1 cellular context compared by ENCODE assay signal in genomic region chr1:207828485-207829158, GRCh38.
TF ChIP-seq lines count a peak whose summit lies in the region.

No MANE protein-coding gene starts in this region.

TF ChIP-seq in K562, 482 proteins besides CTCF, POLR2A, EP300 and RAD21 (continued from another document):
- no peak for TF ChIP-seq HOXB6 (CRISPR knock-in tag; IDR thresholded peaks at IDR 0.05; ENCODE audit: borderline replicate concordance)
- peak; percentile 77 for TF ChIP-seq ZKSCAN8 (CRISPR knock-in tag; IDR thresholded peaks at IDR 0.05)
- no peak for TF ChIP-seq RFX7 (CRISPR knock-in tag; IDR thresholded peaks at IDR 0.05)
- no peak for TF ChIP-seq SREBF2 (CRISPR knock-in tag; IDR thresholded peaks at IDR 0.05)
- no peak for TF ChIP-seq PURB (CRISPR knock-in tag; IDR thresholded peaks at IDR 0.05; ENCODE audit: low read depth)
- peak; percentile 67; the same call in 1 of the 2 replicates for TF ChIP-seq PATZ1 (CRISPR knock-in tag; IDR thresholded peaks at IDR 0.05; ENCODE audit: borderline replicate concordance)
- peak; percentile 62; the same call in 1 of the 2 replicates for TF ChIP-seq SMARCA4 (IDR thresholded peaks at IDR 0.05)
- 0 out of 4 replicates have a peak, but pooled peaks of 1 of the 2 experiments have one; percentile 44 for TF ChIP-seq CSDE1 (IDR thresholded peaks at IDR 0.05)
- TF ChIP-seq ZC3H11A (IDR thresholded peaks at IDR 0.05; ENCODE audit: low read depth, low read length) = no peak
- no peak for TF ChIP-seq NR2F6 (CRISPR knock-in tag; IDR thresholded peaks at IDR 0.05)
- no peak for TF ChIP-seq ZNF444 (CRISPR knock-in tag; IDR thresholded peaks at IDR 0.05)
- no peak for TF ChIP-seq STAT6 (CRISPR knock-in tag; IDR thresholded peaks at IDR 0.05)
- peak in 1 of 2 experiments; percentile 66; a peak in 1 of 4 replicates for TF ChIP-seq BCLAF1 (IDR thresholded peaks at IDR 0.05; ENCODE audit: borderline replicate concordance in 1 of 2, control insufficient read depth in 1 of 2, low read depth in 2 of 2, low read length in 1 of 2)
- TF ChIP-seq ZNF778 (CRISPR knock-in tag; IDR thresholded peaks at IDR 0.05) = no peak
- no peak for TF ChIP-seq CAMTA2 (CRISPR knock-in tag; conservative IDR thresholded peaks at IDR 0.05)
- TF ChIP-seq MYNN (IDR thresholded peaks at IDR 0.05) = peak; percentile 15; the same call in 1 of the 2 replicates
- no peak for TF ChIP-seq MYNN (CRISPR knock-in tag; IDR thresholded peaks at IDR 0.05)
- TF ChIP-seq POLR2G (IDR thresholded peaks at IDR 0.05; ENCODE audit: low read depth, low read length) = no peak
- TF ChIP-seq THRA (IDR thresholded peaks at IDR 0.05) = no peak
- TF ChIP-seq ZNF583 (CRISPR knock-in tag; IDR thresholded peaks at IDR 0.05) = peak; percentile 13; the same call in 1 of the 2 replicates
- no peak for TF ChIP-seq ARID2 (IDR thresholded peaks at IDR 0.05)
- no peak for TF ChIP-seq ZNF586 (CRISPR knock-in tag; conservative IDR thresholded peaks at IDR 0.05)
- TF ChIP-seq ETS2 (tag; IDR thresholded peaks at IDR 0.05; ENCODE audit: borderline replicate concordance, poor library complexity, severe bottlenecking) = no peak
- TF ChIP-seq NFRKB (IDR thresholded peaks at IDR 0.05; ENCODE audit: low read depth) = no peak
- TF ChIP-seq SIN3A (IDR thresholded peaks at IDR 0.05; ENCODE audit: borderline replicate concordance in 2 of 2, control insufficient read depth in 1 of 2, low read depth in 2 of 2, low read length in 2 of 2) = no peak
- TF ChIP-seq ILK (tag; IDR thresholded peaks at IDR 0.05; ENCODE audit: borderline replicate concordance, low read depth) = no peak
- TF ChIP-seq PHB2 (IDR thresholded peaks at IDR 0.05; ENCODE audit: low read depth) = no peak
- no peak for TF ChIP-seq NEUROD1 (IDR thresholded peaks at IDR 0.05; ENCODE audit: borderline replicate concordance, low read depth, low read length, partially characterized antibody)
- no peak; the same call in 1 of the 2 replicates for TF ChIP-seq ZNF311 (CRISPR knock-in tag; IDR thresholded peaks at IDR 0.05)
- no peak for TF ChIP-seq GABPA (tag; conservative IDR thresholded peaks at IDR 0.05; ENCODE audit: low read depth)
- TF ChIP-seq IRF2 (CRISPR knock-in tag; IDR thresholded peaks at IDR 0.05) = no peak
- no peak for TF ChIP-seq IFI16 (CRISPR knock-in tag; IDR thresholded peaks at IDR 0.05)
- no peak for TF ChIP-seq HES1 (IDR thresholded peaks at IDR 0.05; ENCODE audit: low read depth)
- TF ChIP-seq ESRRA (IDR thresholded peaks at IDR 0.05; ENCODE audit: borderline replicate concordance, low read depth) = 0 out of 2 replicates have a peak, but pooled peaks have one; percentile 11
- no peak for TF ChIP-seq CEBPB (tag; IDR thresholded peaks at IDR 0.05)
- no peak for TF ChIP-seq POLR3G (IDR thresholded peaks at IDR 0.05; ENCODE audit: extremely low read depth, insufficient read length, insufficient replicate concordance)
- no peak for TF ChIP-seq ZBTB40 (IDR thresholded peaks at IDR 0.05)
- no peak for TF ChIP-seq ZBTB40 (CRISPR knock-in tag; IDR thresholded peaks at IDR 0.05)
- TF ChIP-seq SAFB2 (IDR thresholded peaks at IDR 0.05; ENCODE audit: borderline replicate concordance, low read depth, low read length, severe bottlenecking) = no peak
- no peak for TF ChIP-seq TAF7 (tag; IDR thresholded peaks at IDR 0.05)
